Comparison of ENCODE assay signal across 29 cellular contexts in genomic region chr20:2382833-2383232, GRCh38. TPM values are rescaled to one million over a fixed set of nuclear protein-coding genes. Genes with fewer than 3 reads are reported as not detected.
DNase-seq lines count a peak whose midpoint lies in the region; TF ChIP-seq lines count a peak whose summit lies in the region.
"Had no signal": no experiment of that assay in that cellular context is flagged by ENCODE, and none has a peak within 500 bp of the region (broad histone marks: within the 10 kb centered on the region; RNA-seq: fewer than 3 reads in every experiment).

No MANE protein-coding gene starts in this region.

- H3K9me3 ChIP-seq in OCI-LY7 (ENCODE audit: low read length) = no peaks in the 10 kb centered on the region; the same call in 1 of the 2 replicates
- H3K9me3 ChIP-seq: SJCRH30 had no signal

- no peaks in the 10 kb centered on the region for H4K20me1 ChIP-seq in OCI-LY7 (ENCODE audit: insufficient read depth, low read length)
- H4K20me1 ChIP-seq: BLaER1 had no signal

- TF ChIP-seq CTCF in AG10803 (conservative IDR thresholded peaks at IDR 0.05; ENCODE audit: low read length) (no peak), fibroblast of the aortic adventitia (IDR thresholded peaks at IDR 0.05; ENCODE audit: insufficient read depth, low read length) (no peak), GM13976 (IDR thresholded peaks at IDR 0.05; ENCODE audit: borderline replicate concordance, control extremely low read depth, extremely low read depth, insufficient read depth, missing control alignments) (no peak), OCI-LY7 (conservative IDR thresholded peaks at IDR 0.05; ENCODE audit: low read length) (no peak)

- peak; percentile 29 for DNase-seq in AG10803 (ENCODE audit: low read depth)
- DNase-seq in H7 = peak; percentile 2
- peak; percentile 0 for DNase-seq in RPMI8226
- DNase-seq in fibroblast of the aortic adventitia (ENCODE audit: low read depth) = peak; percentile 25
- DNase-seq in GM13976 (ENCODE audit: low spot score) = no peak
- DNase-seq in SIG-M5 (lab: John Stamatoyannopoulos, UW) = no peak
- no peak for DNase-seq in NCI-H524 treated with DMSO at 0.1 percent for 48 hours (lab: John Stamatoyannopoulos, UW)
- no peak for DNase-seq in OCI-LY7 (ENCODE audit: low spot score)
- DNase-seq: activated CD4-positive, alpha-beta T cell treated with anti-CD3 and anti-CD28 coated beads, Interleukin-2, amount 50 U/mL, for 4 hours; activated CD4-positive, CD25-positive, alpha-beta regulatory T cell; activated naive CD4-positive, alpha-beta T cell treated with Interleukin-2 at 50 U/mL for 16 hours; DMS153; esophagus squamous epithelium; lower lobe of right lung; naive thymus-derived CD4-positive, alpha-beta T cell; NCI-H1092; NCI-H1694; NCI-H510A; NK-92 treated with Interleukin-12 subunit alpha and Interleukin-12 subunit beta, amount 100 ng/mL, for 24 hours; nucleus accumbens; psoas muscle; SJCRH30; stimulated activated CD4-positive, alpha-beta T cell treated with anti-CD3 and anti-CD28 coated beads, Interleukin-4, amount 100 ng/mL, for 1 hour; tibial artery had no signal

- H3K79me2 ChIP-seq in OCI-LY7 (ENCODE audit: insufficient read depth, low read depth, low read length) = no peaks in the 10 kb centered on the region
- H3K79me2 ChIP-seq: hepatocyte had no signal

- POLR2A ChIA-PET in OCI-LY7 (lab: Charles Lee) = interaction anchor here (0.5 to 1.2 kb wide), 2 partner anchors 22 to 98 kb away, joined by 3 read pairs; no protein-coding TSS in a partner anchor

- intact Hi-C loops in OCI-LY7 (cut with micrococcal nuclease; ENCODE audit: unreplicated experiment) = loop anchor here (10.0 kb wide), 1 partner anchor 262 kb away; no protein-coding TSS in a partner anchor

- no TSS peak for BruUV-seq in OCI-LY7 (replicated peaks; lab: Mats Ljungman, UMichigan)

- H3K36me3 ChIP-seq in H7 (replicated peaks; ENCODE audit: control insufficient read depth, insufficient read depth, low read length) = no peaks in the 10 kb centered on the region
- H3K36me3 ChIP-seq in OCI-LY7 (ENCODE audit: insufficient read depth, low read length) = no peaks in the 10 kb centered on the region
- H3K36me3 ChIP-seq: BLaER1, esophagus squamous epithelium, gastroesophageal sphincter, lower lobe of right lung, SJCRH30, tibial artery had no signal

- no peaks in the 10 kb centered on the region for H3K9me2 ChIP-seq in OCI-LY7 (ENCODE audit: insufficient read depth, low read length)

- H3K4me1 ChIP-seq in OCI-LY7 (ENCODE audit: insufficient read depth, low read length, poor library complexity, severe bottlenecking) = no peaks in the 10 kb centered on the region
- H3K4me1 ChIP-seq: gastroesophageal sphincter, lower lobe of right lung, psoas muscle, SJCRH30, tibial artery had no signal

- H3K27me3 ChIP-seq in H7 (ENCODE audit: control insufficient read depth, insufficient read depth, low read length) = no peaks in the 10 kb centered on the region
- H3K27me3 ChIP-seq: BLaER1, hepatocyte had no signal

- H3K27ac ChIP-seq in OCI-LY7 (ENCODE audit: low read depth, low read length, poor library complexity, severe bottlenecking) = no peak overlapping the region
- H3K27ac ChIP-seq: BLaER1, esophagus squamous epithelium, gastroesophageal sphincter, hepatocyte, lower lobe of right lung, psoas muscle, SJCRH30, tibial artery had no signal

- H3K4me3 ChIP-seq in AG10803 (ENCODE audit: low read length) = no peak overlapping the region
- H3K4me3 ChIP-seq in H7 (ENCODE audit: insufficient read depth, low read depth, low read length) = no peak overlapping the region
- no peak overlapping the region for H3K4me3 ChIP-seq in fibroblast of the aortic adventitia (ENCODE audit: low read depth, low read length)
- H3K4me3 ChIP-seq in OCI-LY7 (ENCODE audit: low read depth, low read length, poor library complexity, severe bottlenecking) = no peak overlapping the region
- H3K4me3 ChIP-seq: BLaER1, esophagus squamous epithelium, gastroesophageal sphincter, hepatocyte, lower lobe of right lung, psoas muscle, SJCRH30, tibial artery had no signal

- in situ Hi-C loops in GM13976 (cut with MboI; ENCODE audit: low sequenced_read_pairs, unreplicated experiment) = no loop called here

- no peak overlapping the region for H3K4me2 ChIP-seq in OCI-LY7 (ENCODE audit: low read length)
- H3K4me2 ChIP-seq: BLaER1, hepatocyte had no signal

- CTCF ChIA-PET in OCI-LY7 (lab: Charles Lee; ENCODE audit: unreplicated experiment) = no interaction called here

- no peak overlapping the region for H2AFZ ChIP-seq in OCI-LY7 (ENCODE audit: low read length)
- H2AFZ ChIP-seq: hepatocyte had no signal

RNA-seq across cellular contexts. Expression of gene TGM6, which starts 2.1 kb away (rescaled TPM):
- total RNA-seq in H7 (2014; rRNA removed; shearing (Covaris generic)) = not detected in 2 replicates
- total RNA-seq in fibroblast of the aortic adventitia (ENCODE audit: low replicate concordance) (not detected in 2 replicates), OCI-LY7 (2022) (not detected in 2 replicates)
- not detected in 2 replicates for total RNA-seq in OCI-LY7 (2014; rRNA removed; shearing (Covaris generic))
- total RNA-seq: esophagus squamous epithelium; G401; gastroesophageal sphincter; hepatocyte; lower lobe of right lung; naive thymus-derived CD4-positive, alpha-beta T cell; psoas muscle; SJCRH30; T-helper 1 cell treated with Interleukin-12 subunit alpha and Interleukin-12 subunit beta and Interleukin-4 antibody, amounts not matched to agents 30 ng/mL and 1 ng/mL, for 36 hours had no signal

Comparison
In these comparisons a context has a peak if more than half of its experiments do, and no peak if none do; other contexts are left out.
1. DNase-seq: peak in AG10803 (single experiment), H7 (single experiment), RPMI8226 (single experiment) and fibroblast of the aortic adventitia (single experiment); none in GM13976 (single experiment), SIG-M5 (single experiment), NCI-H524 treated with DMSO at 0.1 percent for 48 hours (single experiment) and OCI-LY7 (single experiment).